In the genomic region with DNA sequence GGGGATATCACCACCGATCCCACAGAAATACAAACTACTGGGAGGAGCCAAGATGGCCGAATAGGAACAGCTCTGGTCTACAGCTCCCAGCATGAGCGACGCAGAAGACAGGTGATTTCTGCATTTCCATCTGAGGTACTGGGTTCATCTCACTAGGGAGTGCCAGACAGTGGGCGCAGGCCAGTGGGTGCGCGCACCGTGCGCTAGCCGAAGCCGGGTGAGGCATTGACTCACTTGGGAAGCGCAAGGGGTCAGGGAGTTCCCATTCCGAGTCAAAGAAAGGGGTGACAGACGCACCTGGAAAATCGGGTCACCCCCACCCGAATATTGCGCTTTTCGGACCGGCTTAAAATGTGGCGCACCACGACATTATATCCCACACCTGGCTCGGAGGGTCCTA, we compare ENCODE assay signal across 1 cellular context.
A peak's percentile ranks its signal among the peaks of the same experiment; 100 is the strongest.
DNase-seq lines count a peak whose midpoint lies in the region; ATAC-seq lines count a peak whose summit lies in the region.
"Not testable (repeated sequence)": the region's sequence is repeated elsewhere in the genome, so short reads cannot be mapped to it uniquely, and the experiment has no call there.

No MANE protein-coding gene starts in this region.

- peak; percentile 23 for DNase-seq in Right ventricle myocardium inferior (ENCODE audit: missing footprints)

- intact Hi-C loops in Right ventricle myocardium inferior (cut with DNase I): not testable (repeated sequence)

- not testable (repeated sequence) for ATAC-seq in Right ventricle myocardium inferior
